In the genomic region with DNA sequence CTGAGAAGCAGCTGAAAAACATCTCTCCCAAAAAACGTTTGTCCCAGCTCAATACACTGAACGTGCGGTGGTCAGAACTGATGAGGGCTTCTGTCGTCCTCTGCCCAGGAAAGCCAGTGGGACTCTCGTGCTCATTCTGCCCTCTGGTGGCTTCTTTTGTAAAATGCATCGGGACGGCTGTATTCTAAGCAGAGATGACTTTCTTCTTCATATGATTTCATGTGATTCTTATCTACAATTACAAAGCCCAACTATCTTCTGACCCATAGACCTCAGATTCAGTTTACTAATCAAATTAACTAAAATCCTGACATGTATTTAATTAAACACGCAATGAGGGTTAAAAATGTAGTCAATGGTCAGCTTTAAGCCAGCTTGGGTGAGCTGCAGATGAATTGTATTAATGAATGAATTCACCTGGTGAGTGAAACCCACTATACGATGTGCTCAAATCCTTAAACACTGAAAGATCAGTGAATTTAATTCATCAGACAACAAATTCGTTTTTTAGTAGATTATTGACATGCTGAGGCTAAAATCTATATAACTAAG, we compare ENCODE assay signal across 8 cellular contexts.
DNase-seq lines count a peak whose midpoint lies in the region; ATAC-seq lines count a peak whose summit lies in the region.

No MANE protein-coding gene starts in this region.

- H3K9me3 ChIP-seq in duodenal mucosa (ENCODE audit: control insufficient read depth in 1 of 2, low read length in 2 of 2), result no peaks in the 10 kb centered on the region

- ATAC-seq in GM18870 (IDR thresholded peaks at IDR 0.05; ENCODE audit: unreplicated experiment) (peak; percentile 60), HG03342 (IDR thresholded peaks at IDR 0.05; ENCODE audit: unreplicated experiment) (peak; percentile 79)

- CTCF ChIA-PET in activated CD4-positive, alpha-beta memory T cell treated with anti-CD3 and anti-CD28 coated beads for 36 hours (lab: Charles Lee), result interaction anchor here (0.6 to 6.2 kb wide), 21 partner anchors 10 to 1242 kb away, joined by 3 to 66 read pairs (median 4); no protein-coding TSS in a partner anchor

- peaks cover 21% of the 10 kb centered on the region for H3K27me3 Mint-ChIP-seq in activated CD4-positive, alpha-beta memory T cell treated with anti-CD3 and anti-CD28 coated beads for 36 hours

- H3K36me3 Mint-ChIP-seq in activated CD4-positive, alpha-beta memory T cell treated with anti-CD3 and anti-CD28 coated beads for 36 hours, result no peaks in the 10 kb centered on the region

- intact Hi-C loops in activated CD4-positive, alpha-beta memory T cell treated with anti-CD3 and anti-CD28 coated beads for 36 hours (cut with micrococcal nuclease), result loop anchor here (1.0 kb wide), 2 partner anchors 117 to 963 kb away; a partner anchor contains a TSS

- H3K4me1 ChIP-seq in duodenal mucosa (ENCODE audit: control insufficient read depth in 1 of 2, insufficient read depth in 2 of 2, low read length in 2 of 2), result peaks cover 0 to 4% of the 10 kb centered on the region in 2 donors

- H3K4me3 Mint-ChIP-seq in activated CD4-positive, alpha-beta memory T cell treated with anti-CD3 and anti-CD28 coated beads for 36 hours, result no peak overlapping the region

- no peak overlapping the region for H3K27ac Mint-ChIP-seq in activated CD4-positive, alpha-beta memory T cell treated with anti-CD3 and anti-CD28 coated beads for 36 hours

- H3K27ac ChIP-seq in duodenal mucosa (ENCODE audit: low read depth, low read length), result no peak overlapping the region

- no peaks in the 10 kb centered on the region for H3K36me3 ChIP-seq in duodenal mucosa (ENCODE audit: control insufficient read depth in 1 of 2, insufficient read depth in 2 of 2, low read length in 2 of 2)

- DNase-seq in AML-193 (lab: John Stamatoyannopoulos, UW), result peak; percentile 9 to 34
- peak; percentile 88 for DNase-seq in NCI-H69 (lab: John Stamatoyannopoulos, UW)
- DNase-seq in activated CD4-positive, alpha-beta memory T cell treated with anti-CD3 and anti-CD28 coated beads for 36 hours, result peak; percentile 62
- DNase-seq in lung microvascular endothelial cell (ENCODE audit: low read depth in 2 of 2), result peak; percentile 63 to 69
- DNase-seq in stimulated activated CD8-positive, alpha-beta memory T cell treated with anti-CD3 and anti-CD28 coated beads, Interleukin-2, amount 100 ng/mL, for 48 hours (ENCODE audit: low read depth in 2 of 2), result peak; percentile 2 to 28

- H3K9ac ChIP-seq in duodenal mucosa (ENCODE audit: low read depth in 1 of 2, low read length in 2 of 2), result peak overlapping the region in 1 of 2 donors; percentile 19

- peaks cover 4% of the 10 kb centered on the region for H3K4me1 Mint-ChIP-seq in activated CD4-positive, alpha-beta memory T cell treated with anti-CD3 and anti-CD28 coated beads for 36 hours (ENCODE audit: low read depth)

- POLR2A ChIA-PET in activated CD4-positive, alpha-beta memory T cell treated with anti-CD3 and anti-CD28 coated beads for 36 hours (lab: Charles Lee), result no interaction called here

- peak overlapping the region; percentile 42 to 50 for H3K4me3 ChIP-seq in duodenal mucosa (ENCODE audit: low read depth in 1 of 2, low read length in 2 of 2)

- no peaks in the 10 kb centered on the region for H3K9me3 Mint-ChIP-seq in activated CD4-positive, alpha-beta memory T cell treated with anti-CD3 and anti-CD28 coated beads for 36 hours

- peaks cover 3 to 4% of the 10 kb centered on the region in 2 donors for H3K27me3 ChIP-seq in duodenal mucosa (ENCODE audit: control insufficient read depth in 1 of 2, insufficient read depth in 2 of 2, low read length in 2 of 2)

Comparison
In these comparisons a context has a peak if more than half of its experiments do, and no peak if none do; other contexts are left out.
1. DNase-seq: peak in every context shown above with its lines; median percentile 88 in NCI-H69; 66 in lung microvascular endothelial cell; 62 in activated CD4-positive, alpha-beta memory T cell treated with anti-CD3 and anti-CD28 coated beads for 36 hours; 22 in AML-193; 15 in stimulated activated CD8-positive, alpha-beta memory T cell treated with anti-CD3 and anti-CD28 coated beads, Interleukin-2, amount 100 ng/mL, for 48 hours.